12 cellular contexts compared by ENCODE assay signal in the genomic region with DNA sequence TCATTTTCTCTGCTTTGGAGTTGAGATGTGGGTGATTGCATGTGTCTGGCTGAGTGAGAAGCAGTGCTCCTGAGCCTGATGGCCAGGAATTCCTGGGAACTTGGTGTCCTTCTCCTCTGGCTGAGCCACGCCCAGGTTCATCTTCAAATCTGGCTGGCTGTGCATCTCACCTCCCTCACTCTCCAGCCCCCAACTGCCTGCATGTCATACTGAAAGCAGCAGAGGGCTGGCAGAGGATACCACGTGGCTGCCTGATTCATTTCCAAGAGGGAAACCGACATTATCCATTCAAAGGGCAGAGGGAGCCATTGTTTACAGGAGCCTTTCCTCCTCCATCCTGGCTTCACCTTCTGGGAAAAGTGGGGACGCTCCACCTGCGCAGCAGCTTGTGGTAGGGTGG. TPM values are rescaled to one million over a fixed set of nuclear protein-coding genes. Genes with fewer than 3 reads are reported as not detected.
DNase-seq lines count a peak whose midpoint lies in the region; ATAC-seq and TF ChIP-seq lines count a peak whose summit lies in the region.
"Had no signal": no experiment of that assay in that cellular context is flagged by ENCODE, and none has a peak within 500 bp of the region (broad histone marks: within the 10 kb centered on the region; RNA-seq: fewer than 3 reads in every experiment).

No MANE protein-coding gene starts in this region.

- ATAC-seq in GM23338 (peak; percentile 49), HG02852 (IDR thresholded peaks at IDR 0.05; ENCODE audit: unreplicated experiment) (no peak)
- ATAC-seq: GM12878 had no signal

- no peak overlapping the region for H3K4me2 ChIP-seq in GM23338

- H3K36me3 ChIP-seq in GM23338 (ENCODE audit: insufficient read depth) = no peaks in the 10 kb centered on the region

- H3K79me2 ChIP-seq in GM23338 (replicated peaks; ENCODE audit: insufficient read depth) = no peaks in the 10 kb centered on the region

- H3F3A ChIP-seq in GM23338 (replicated peaks; ENCODE audit: low read depth) = no peaks in the 10 kb centered on the region

- H3K27ac Mint-ChIP-seq in GM23338 = no peak overlapping the region

- peaks cover 17% of the 10 kb centered on the region for H3K9me3 Mint-ChIP-seq in GM23338

- H3K27me3 ChIP-seq in GM23338 (ENCODE audit: insufficient read depth) = no peaks in the 10 kb centered on the region

- no peak for DNase-seq in GM23338 (ENCODE audit: low spot score)
- peak; percentile 39 for DNase-seq in SK-MEL-5 (ENCODE audit: low read depth, low spot score)
- DNase-seq in fibroblast of gingiva (ENCODE audit: low read depth) = peak; percentile 15
- DNase-seq in pons (ENCODE audit: low spot score) = peak; percentile 51
- no peak for DNase-seq in NCI-H2029 (lab: John Stamatoyannopoulos, UW)
- DNase-seq in stimulated activated CD8-positive, alpha-beta memory T cell treated with anti-CD3 and anti-CD28 coated beads, Interleukin-4, amount 100 ng/mL, for 48 hours = no peak
- no peak for DNase-seq in NCI-H2107 (lab: John Stamatoyannopoulos, UW)
- DNase-seq: NCI-H524; SHP77; stimulated activated naive CD4-positive, alpha-beta T cell had no signal

- no peak overlapping the region for H3K27ac ChIP-seq in GM23338 (ENCODE audit: low read depth)

- H3K9me2 ChIP-seq in GM23338 (ENCODE audit: insufficient read depth) = no peaks in the 10 kb centered on the region

- peak overlapping the region; percentile 90 for H2AFZ ChIP-seq in GM23338

- 0 out of 2 replicates have a peak, but pooled peaks cover 4% of the 10 kb centered on the region for H3K4me1 ChIP-seq in GM23338 (ENCODE audit: insufficient read depth)

- H4K20me1 ChIP-seq in GM23338 (replicated peaks; ENCODE audit: insufficient read depth) = no peaks in the 10 kb centered on the region

- TF ChIP-seq CTCF in GM23338 (conservative IDR thresholded peaks at IDR 0.05; ENCODE audit: low read depth in 2 of 2) = no peak

- peaks cover 3% of the 10 kb centered on the region for H3K36me3 Mint-ChIP-seq in GM23338 (ENCODE audit: low read depth)

- peaks cover 6% of the 10 kb centered on the region for H3K27me3 Mint-ChIP-seq in GM23338 (ENCODE audit: insufficient read depth, low read depth, poor library complexity)

- H3K4me3 Mint-ChIP-seq in GM23338 = no peak overlapping the region

- H3K4me3 ChIP-seq in GM23338 = no peak overlapping the region
- H3K4me3 ChIP-seq: GM12878 had no signal

- in situ Hi-C loops in SK-MEL-5 (cut with HindIII; ENCODE audit: low pct_unique_long_range_greater_than_20kb, low sequenced_read_pairs) = no loop called here

- peaks cover 7% of the 10 kb centered on the region; the same call in 2 of the 3 replicates for H3K4me1 Mint-ChIP-seq in GM23338

TF ChIP-seq in GM23338, 12 proteins besides CTCF, POLR2A, EP300 and RAD21:
- TF ChIP-seq CREB1 (CRISPR knock-in tag; IDR thresholded peaks at IDR 0.05; ENCODE audit: low read depth) = no peak
- no peak for TF ChIP-seq POLR2AphosphoS5 (IDR thresholded peaks at IDR 0.05; ENCODE audit: low read depth)
- no peak for TF ChIP-seq EZH2phosphoT487 (IDR thresholded peaks at IDR 0.05; ENCODE audit: unreplicated experiment)
- no peak for TF ChIP-seq NANOG (IDR thresholded peaks at IDR 0.05; ENCODE audit: borderline replicate concordance)
- TF ChIP-seq, protein P1, sequence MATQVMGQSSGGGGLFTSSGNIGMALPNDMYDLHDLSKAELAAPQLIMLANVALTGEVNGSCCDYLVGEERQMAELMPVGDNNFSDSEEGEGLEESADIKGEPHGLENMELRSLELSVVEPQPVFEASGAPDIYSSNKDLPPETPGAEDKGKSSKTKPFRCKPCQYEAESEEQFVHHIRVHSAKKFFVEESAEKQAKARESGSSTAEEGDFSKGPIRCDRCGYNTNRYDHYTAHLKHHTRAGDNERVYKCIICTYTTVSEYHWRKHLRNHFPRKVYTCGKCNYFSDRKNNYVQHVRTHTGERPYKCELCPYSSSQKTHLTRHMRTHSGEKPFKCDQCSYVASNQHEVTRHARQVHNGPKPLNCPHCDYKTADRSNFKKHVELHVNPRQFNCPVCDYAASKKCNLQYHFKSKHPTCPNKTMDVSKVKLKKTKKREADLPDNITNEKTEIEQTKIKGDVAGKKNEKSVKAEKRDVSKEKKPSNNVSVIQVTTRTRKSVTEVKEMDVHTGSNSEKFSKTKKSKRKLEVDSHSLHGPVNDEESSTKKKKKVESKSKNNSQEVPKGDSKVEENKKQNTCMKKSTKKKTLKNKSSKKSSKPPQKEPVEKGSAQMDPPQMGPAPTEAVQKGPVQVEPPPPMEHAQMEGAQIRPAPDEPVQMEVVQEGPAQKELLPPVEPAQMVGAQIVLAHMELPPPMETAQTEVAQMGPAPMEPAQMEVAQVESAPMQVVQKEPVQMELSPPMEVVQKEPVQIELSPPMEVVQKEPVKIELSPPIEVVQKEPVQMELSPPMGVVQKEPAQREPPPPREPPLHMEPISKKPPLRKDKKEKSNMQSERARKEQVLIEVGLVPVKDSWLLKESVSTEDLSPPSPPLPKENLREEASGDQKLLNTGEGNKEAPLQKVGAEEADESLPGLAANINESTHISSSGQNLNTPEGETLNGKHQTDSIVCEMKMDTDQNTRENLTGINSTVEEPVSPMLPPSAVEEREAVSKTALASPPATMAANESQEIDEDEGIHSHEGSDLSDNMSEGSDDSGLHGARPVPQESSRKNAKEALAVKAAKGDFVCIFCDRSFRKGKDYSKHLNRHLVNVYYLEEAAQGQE (IDR thresholded peaks at IDR 0.05; ENCODE audit: unreplicated experiment) = no peak
- TF ChIP-seq ZNF114 (CRISPR knock-in tag; IDR thresholded peaks at IDR 0.05) = no peak

RNA-seq across cellular contexts. Expression of a gene that starts 57.4 kb away (rescaled TPM):
- total RNA-seq in GM23338 (2014; rRNA removed; shearing (Covaris generic)) = 12.1 and 12.7 TPM in 2 replicates
- 11.5 and 12.3 TPM in 2 replicates for polyA plus RNA-seq in GM23338 (2016; fragmentation: Nextera tagmentation; extraction: Ambion mirVana)
- total RNA-seq in SK-MEL-5 (2014; rRNA removed; shearing (Covaris generic)) = 17.5 and 19.8 TPM in 2 replicates
- polyA plus RNA-seq in SK-MEL-5 (2015; cell fraction: cytosol; rRNA removed) = 15.1 and 18.6 TPM in 2 replicates
- 11.5 and 14.3 TPM in 2 replicates for polyA plus RNA-seq in SK-MEL-5 (2015; cell fraction: nucleus; rRNA removed)

Comparison
In these comparisons a context has a peak if more than half of its experiments do, and no peak if none do; other contexts are left out.
1. DNase-seq: peak in SK-MEL-5 (single experiment), fibroblast of gingiva (single experiment) and pons (single experiment); none in GM23338 (single experiment), NCI-H2029 (single experiment), stimulated activated CD8-positive, alpha-beta memory T cell treated with anti-CD3 and anti-CD28 coated beads, Interleukin-4, amount 100 ng/mL, for 48 hours (single experiment) and NCI-H2107 (single experiment).